Comparison of ENCODE assay signal across 13 cellular contexts in genomic region chr16:89098767-89099430, GRCh38. TPM values are rescaled to one million over a fixed set of nuclear protein-coding genes. Genes with fewer than 3 reads are reported as not detected.
A peak's percentile ranks its signal among the peaks of the same experiment; 100 is the strongest.
DNase-seq lines count a peak whose midpoint lies in the region; ATAC-seq, FAIRE-seq and TF ChIP-seq lines count a peak whose summit lies in the region.
"Had no signal": no experiment of that assay in that cellular context is flagged by ENCODE, and none has a peak within 500 bp of the region (broad histone marks: within the 10 kb centered on the region; RNA-seq: fewer than 3 reads in every experiment).

No MANE protein-coding gene starts in this region.

- H3K9me2 ChIP-seq in Karpas-422 (replicated peaks; ENCODE audit: insufficient read depth, low read length) = no peaks in the 10 kb centered on the region

- peaks cover 49% of the 10 kb centered on the region for H3K4me1 ChIP-seq in Karpas-422 (ENCODE audit: low read length)
- H3K4me1 ChIP-seq in GM12878 (ENCODE audit: control insufficient read depth, insufficient read depth, low read length) = peaks cover 34% of the 10 kb centered on the region
- H3K4me1 ChIP-seq in spleen = peaks cover 43 to 84% (median 63%) of the 10 kb centered on the region in 6 donors

- H3K4me1 Mint-ChIP-seq in activated CD4-positive, alpha-beta T cell treated with anti-CD3 and anti-CD28 coated beads, Interleukin-2, amount 10 ng/mL, durations not matched to agents 7 days and 5 days = peaks cover 93% of the 10 kb centered on the region

- H3K27ac Mint-ChIP-seq in activated CD4-positive, alpha-beta T cell treated with anti-CD3 and anti-CD28 coated beads, Interleukin-2, amount 10 ng/mL, durations not matched to agents 7 days and 5 days = peak overlapping the region; percentile 99

- H3K36me3 Mint-ChIP-seq in activated CD4-positive, alpha-beta T cell treated with anti-CD3 and anti-CD28 coated beads, Interleukin-2, amount 10 ng/mL, durations not matched to agents 7 days and 5 days (ENCODE audit: low read depth) = peaks cover 60% of the 10 kb centered on the region

- no peak for TF ChIP-seq POLR2A in GM12878 (IDR thresholded peaks at IDR 0.05; ENCODE audit: low read depth, low read length)
- TF ChIP-seq POLR2A in spleen (IDR thresholded peaks at IDR 0.05) = no peak

- no peak for TF ChIP-seq RAD21 in GM12878 (IDR thresholded peaks at IDR 0.05; ENCODE audit: insufficient read depth, low read depth, low read length)

- POLR2A ChIA-PET in activated CD4-positive, alpha-beta T cell treated with anti-CD3 and anti-CD28 coated beads, Interleukin-2, amount 10 ng/mL, durations not matched to agents 7 days and 5 days (lab: Charles Lee) = no interaction called here
- POLR2A ChIA-PET in GM12878 (lab: Charles Lee) = interaction anchor here (0.9 to 1.4 kb wide), 3 partner anchors 37 to 60 kb away, joined by 3 to 4 read pairs (median 4); no protein-coding TSS in a partner anchor

- peak overlapping the region; percentile 75 for H3K4me3 Mint-ChIP-seq in activated CD4-positive, alpha-beta T cell treated with anti-CD3 and anti-CD28 coated beads, Interleukin-2, amount 10 ng/mL, durations not matched to agents 7 days and 5 days

- RAD21 ChIA-PET in GM12878 (lab: Charles Lee; ENCODE audit: unreplicated experiment) = interaction anchor here (0.7 to 3.8 kb wide), 10 partner anchors 15 to 130 kb away, joined by 3 to 20 read pairs (median 5); partner anchors contain the start of gene CBFA2T3

- no peaks in the 10 kb centered on the region for H3K27me3 Mint-ChIP-seq in activated CD4-positive, alpha-beta T cell treated with anti-CD3 and anti-CD28 coated beads, Interleukin-2, amount 10 ng/mL, durations not matched to agents 7 days and 5 days

- H3K79me2 ChIP-seq in Karpas-422 (ENCODE audit: low read length) (peaks cover 50% of the 10 kb centered on the region), GM12878 (ENCODE audit: control insufficient read depth, insufficient read depth, low read length) (peaks cover 49% of the 10 kb centered on the region)

- FAIRE-seq in GM12878 (lab: Jason Lieb, UNC) = no peak
- FAIRE-seq: astrocyte had no signal

- TF ChIP-seq CTCF in GM12878 (IDR thresholded peaks at IDR 0.05 in 2 of 3, conservative IDR thresholded peaks at IDR 0.05 in 1 of 3; ENCODE audit: control insufficient read depth in 2 of 3, extremely low read depth in 1 of 3, insufficient read depth in 1 of 3, low read depth in 3 of 3, low read length in 3 of 3) (no peak), spleen (IDR thresholded peaks at IDR 0.05 in 8 of 11, conservative IDR thresholded peaks at IDR 0.05 in 3 of 11) (no peak)

- no TSS peak for BruUV-seq in GM12878 (replicated peaks; lab: Mats Ljungman, UMichigan)

- H3K4me3 ChIP-seq in Karpas-422 (ENCODE audit: low read length) = no peak overlapping the region
- H3K4me3 ChIP-seq in GM12878 = peak overlapping the region; percentile 58; the same call in 1 of the 2 replicates
- peak overlapping the region in 1 of 8 donors; percentile 93 for H3K4me3 ChIP-seq in spleen
- H3K4me3 ChIP-seq: lung, SJCRH30 had no signal

- H3K9ac ChIP-seq in Karpas-422 (ENCODE audit: low read length) (no peak overlapping the region), GM12878 (ENCODE audit: control insufficient read depth, insufficient read depth, low read length) (no peak overlapping the region)

- H3K27me3 ChIP-seq in Karpas-422 (ENCODE audit: low read length) (no peaks in the 10 kb centered on the region), GM12878 (replicated peaks in 1 of 2; ENCODE audit: control insufficient read depth in 2 of 2, insufficient read depth in 2 of 2, low read length in 1 of 2) (no peaks in the 10 kb centered on the region), spleen (replicated peaks in 1 of 7) (no peaks in the 10 kb centered on the region)
- H3K27me3 ChIP-seq: SJCRH30 had no signal

- 69% methylated on average over 26 of the region's 26 CpGs for WGBS in GM12878 (ENCODE audit: insufficient coverage, insufficient replicate concordance, low lambda C conversion rate, missing lambda C conversion rate)
- 77 to 88% (median 85%) methylated on average over 26 of the region's 26 CpGs for WGBS in spleen, 5 donors

- H4K20me1 ChIP-seq in Karpas-422 (ENCODE audit: insufficient read depth, low read depth, low read length) (peaks cover 49% of the 10 kb centered on the region; the same call in 1 of the 2 replicates), GM12878 (ENCODE audit: control insufficient read depth, insufficient read depth) (no peaks in the 10 kb centered on the region)

- SMC1A ChIA-PET in GM12878 (lab: Charles Lee; ENCODE audit: uncharacterized antibody, unreplicated experiment) = interaction anchor here (0.9 to 3.0 kb wide), 4 partner anchors 16 to 141 kb away, joined by 3 to 7 read pairs (median 4); no protein-coding TSS in a partner anchor

- in situ Hi-C loops in GM12878 (cut with MboI) = no loop called here

- H2AFZ ChIP-seq in Karpas-422 (ENCODE audit: low read length) = no peak overlapping the region
- no peak overlapping the region for H2AFZ ChIP-seq in GM12878 (ENCODE audit: control insufficient read depth, low read depth, low read length)

- H3K36me3 ChIP-seq in Karpas-422 (ENCODE audit: insufficient read depth, low read length) (no peaks in the 10 kb centered on the region; the same call in 1 of the 2 replicates), GM12878 (ENCODE audit: control insufficient read depth in 2 of 2, insufficient read depth in 2 of 2, low read length in 1 of 2) (peaks cover 0 to 27% of the 10 kb centered on the region in 2 experiments; a peak in 2 of 4 replicates), spleen (peaks cover 0 to 65% (median 35%) of the 10 kb centered on the region in 6 donors)

- intact Hi-C loops in GM12878 (cut with micrococcal nuclease; ENCODE audit: unreplicated experiment) (loop anchor here (5.0 kb wide), 1 partner anchor 67 kb away; no protein-coding TSS in a partner anchor), spleen (cut with DNase I; ENCODE audit: low total_unique reads) (no loop called here)

- CTCF ChIA-PET in activated CD4-positive, alpha-beta T cell treated with anti-CD3 and anti-CD28 coated beads, Interleukin-2, amount 10 ng/mL, durations not matched to agents 7 days and 5 days (lab: Charles Lee) = interaction anchor here (0.8 to 1.1 kb wide), 6 partner anchors 11 to 24 kb away, joined by 3 read pairs; no protein-coding TSS in a partner anchor
- CTCF ChIA-PET in GM12878 (lab: Yijun Ruan, JAX) = interaction anchor here (0.7 to 1.6 kb wide), 3 partner anchors 10 to 156 kb away, joined by 3 to 5 read pairs (median 5); no protein-coding TSS in a partner anchor

- no peak for TF ChIP-seq EP300 in GM12878 (IDR thresholded peaks at IDR 0.05; ENCODE audit: borderline replicate concordance in 1 of 2, control insufficient read depth in 1 of 2, low read depth in 2 of 2, low read length in 2 of 2)

- H3K27ac ChIP-seq in Karpas-422 (ENCODE audit: low read length) = peak overlapping the region; percentile 81
- peak overlapping the region; percentile 80 for H3K27ac ChIP-seq in GM12878 (ENCODE audit: control insufficient read depth, insufficient read depth)
- H3K27ac ChIP-seq in spleen = peak overlapping the region in 7 of 8 donors; percentile 3 to 91 (median 74)
- H3K27ac ChIP-seq: SJCRH30 had no signal

- H3K9me3 Mint-ChIP-seq in activated CD4-positive, alpha-beta T cell treated with anti-CD3 and anti-CD28 coated beads, Interleukin-2, amount 10 ng/mL, durations not matched to agents 7 days and 5 days = no peaks in the 10 kb centered on the region

- H3K9me3 ChIP-seq in Karpas-422 (ENCODE audit: low read length) (no peaks in the 10 kb centered on the region), GM12878 (replicated peaks; ENCODE audit: control insufficient read depth, insufficient read depth, low read length) (no peaks in the 10 kb centered on the region), spleen (no peaks in the 10 kb centered on the region)
- H3K9me3 ChIP-seq: SJCRH30 had no signal

- no peak for ATAC-seq in GM12878
- ATAC-seq in GM21423 (IDR thresholded peaks at IDR 0.05; ENCODE audit: unreplicated experiment) = no peak

- peak overlapping the region; percentile 50 for H3K4me2 ChIP-seq in Karpas-422 (ENCODE audit: low read depth, low read length, poor library complexity, severe bottlenecking)
- peak overlapping the region; percentile 81 for H3K4me2 ChIP-seq in GM12878 (ENCODE audit: control insufficient read depth, insufficient read depth)

- no peak for DNase-seq in activated CD4-positive, alpha-beta T cell treated with anti-CD3 and anti-CD28 coated beads, Interleukin-2, amount 10 ng/mL, durations not matched to agents 7 days and 5 days
- no peak for DNase-seq in activated CD4-positive, alpha-beta T cell treated with anti-CD3 and anti-CD28 coated beads for 48 hours
- no peak for DNase-seq in Karpas-422
- no peak for DNase-seq in GM12878 (ENCODE audit: low read depth, low spot score)
- peak; percentile 68 for DNase-seq in spleen
- no peak for DNase-seq in globus pallidus (ENCODE audit: low spot score)
- DNase-seq in HuH-7.5 (ENCODE audit: low spot score) = no peak
- DNase-seq: NCI-H82, occipital lobe had no signal

RNA-seq across cellular contexts. Expression of gene ACSF3, which starts 5.2 kb away (rescaled TPM):
- 10 to 100 TPM; 57.3 to 62.0 TPM for total RNA-seq in activated CD4-positive, alpha-beta T cell treated with anti-CD3 and anti-CD28 coated beads, Interleukin-2, amount 10 ng/mL, durations not matched to agents 7 days and 5 days
- 30.4 and 49.4 TPM in 2 replicates for total RNA-seq in Karpas-422 (2014; rRNA removed; shearing (Covaris generic); ENCODE audit: low replicate concordance)
- 60.4 and 72.7 TPM in 2 replicates for total RNA-seq in GM12878 (2013; cell fraction: nucleolus; rRNA removed)
- total RNA-seq in GM12878 (2014; rRNA removed) (30.9 and 32.8 TPM in 2 replicates), GM12878 (2014; rRNA removed; fragmentation: Illumina TruSeq; extraction: Trizol) (18.5 and 20.7 TPM in 2 replicates), GM12878 (2021) (36.1 and 43.8 TPM in 2 replicates), spleen (10 to 100 TPM; 39.9 to 68.1 (median 50.0) TPM)
- 7.5 TPM for polyA plus RNA-seq in GM12878 (2011; ENCODE audit: low read depth)
- polyA plus RNA-seq in GM12878 (2011; rRNA removed) (15.1 and 17.8 TPM in 2 replicates), GM12878 (2014; fragmentation: Illumina TruSeq; extraction: Trizol) (15.6 and 16.9 TPM in 2 replicates), GM12878 (2014; fragmentation: Nextera tagmentation; extraction: Ambion mirVana) (1 to 10 TPM; 1.0 to 3.5 TPM), GM12878 (2014; rRNA removed) (36.8 and 39.3 TPM in 2 replicates), GM12878 (2016; fragmentation: Nextera tagmentation; extraction: Ambion mirVana) (10 to 100 TPM; 35.0 to 44.4 TPM), spleen (10 to 100 TPM; 35.4 to 50.2 (median 45.9) TPM)
- polyA plus RNA-seq in GM12878 (2011; cell fraction: cytosol; rRNA removed) = 18.1 and 23.3 TPM in 2 replicates
- polyA plus RNA-seq in GM12878 (2011; cell fraction: nucleus; rRNA removed) = 28.8 and 39.9 TPM in 2 replicates
- polyA plus RNA-seq in GM12878 (2012) = 23.9 and 24.2 TPM in 2 replicates
- polyA minus RNA-seq in GM12878 (2011; rRNA and poly(A)+ RNA removed) = 16.5 and 25.4 TPM in 2 replicates
- 18.8 and 21.5 TPM in 2 replicates for polyA minus RNA-seq in GM12878 (2011; cell fraction: cytosol; rRNA and poly(A)+ RNA removed)
- 13.2 and 18.4 TPM in 2 replicates for polyA minus RNA-seq in GM12878 (2011; cell fraction: nucleus; rRNA and poly(A)+ RNA removed)
